9 cellular contexts compared by ENCODE assay signal in genomic region chr14:73591690-73592448, GRCh38. TPM values are rescaled to one million over a fixed set of nuclear protein-coding genes. Genes with fewer than 3 reads are reported as not detected.
A peak's percentile ranks its signal among the peaks of the same experiment; 100 is the strongest.
DNase-seq lines count a peak whose midpoint lies in the region; ATAC-seq and TF ChIP-seq lines count a peak whose summit lies in the region.
"Had no signal": no experiment of that assay in that cellular context is flagged by ENCODE, and none has a peak within 500 bp of the region (broad histone marks: within the 10 kb centered on the region; RNA-seq: fewer than 3 reads in every experiment).

A gene with protein sequence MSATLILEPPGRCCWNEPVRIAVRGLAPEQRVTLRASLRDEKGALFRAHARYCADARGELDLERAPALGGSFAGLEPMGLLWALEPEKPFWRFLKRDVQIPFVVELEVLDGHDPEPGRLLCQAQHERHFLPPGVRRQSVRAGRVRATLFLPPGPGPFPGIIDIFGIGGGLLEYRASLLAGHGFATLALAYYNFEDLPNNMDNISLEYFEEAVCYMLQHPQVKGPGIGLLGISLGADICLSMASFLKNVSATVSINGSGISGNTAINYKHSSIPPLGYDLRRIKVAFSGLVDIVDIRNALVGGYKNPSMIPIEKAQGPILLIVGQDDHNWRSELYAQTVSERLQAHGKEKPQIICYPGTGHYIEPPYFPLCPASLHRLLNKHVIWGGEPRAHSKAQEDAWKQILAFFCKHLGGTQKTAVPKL (plus strand): TSS chr14:73591873. CDS start chr14:73591960, 87 bp downstream.

- no peaks in the 10 kb centered on the region for H3K36me3 ChIP-seq in Caco-2 (ENCODE audit: control insufficient read depth, insufficient read depth, low read length)
- H3K36me3 ChIP-seq in PC-3 (ENCODE audit: low read depth, low read length) = no peaks in the 10 kb centered on the region
- H3K36me3 ChIP-seq in left ventricle myocardium inferior = no peaks in the 10 kb centered on the region
- no peaks in the 10 kb centered on the region for H3K36me3 ChIP-seq in rectal smooth muscle tissue (ENCODE audit: control insufficient read depth, insufficient read depth, low read length)

- ATAC-seq in GM21529 (IDR thresholded peaks at IDR 0.05; ENCODE audit: unreplicated experiment) (peak; percentile 55), PC-3 (peak; percentile 94)
- ATAC-seq: K562 had no signal

- DNase-seq in Caco-2 = peak; percentile 59 to 63
- peak; percentile 65 for DNase-seq in PC-3
- peak; percentile 42 for DNase-seq in activated naive CD4-positive, alpha-beta T cell treated with anti-CD3 and anti-CD28 coated beads for 36 hours
- peak; percentile 22 for DNase-seq in left ventricle myocardium inferior
- DNase-seq in pons (ENCODE audit: low spot score) = no peak
- DNase-seq in NCI-H2029 (lab: John Stamatoyannopoulos, UW) = no peak

- CTCF ChIA-PET in Caco-2 (lab: Charles Lee) = no interaction called here
- CTCF ChIA-PET in PC-3 (lab: Charles Lee) = interaction anchor here (0.6 kb wide), 1 partner anchor 1092 kb away, joined by 3 read pairs; no protein-coding TSS in a partner anchor
- CTCF ChIA-PET in activated naive CD4-positive, alpha-beta T cell treated with anti-CD3 and anti-CD28 coated beads for 36 hours (lab: Charles Lee) = interaction anchor here (1.0 to 1.1 kb wide), 3 partner anchors 21 to 41 kb away, joined by 3 to 4 read pairs (median 3); no protein-coding TSS in a partner anchor

- H3K4me1 Mint-ChIP-seq in Caco-2 (ENCODE audit: low read depth, unreplicated experiment) = no peaks in the 10 kb centered on the region
- peaks cover 7% of the 10 kb centered on the region for H3K4me1 Mint-ChIP-seq in activated naive CD4-positive, alpha-beta T cell treated with anti-CD3 and anti-CD28 coated beads for 36 hours (ENCODE audit: low read depth)

- peak within 1 kb of the TSS; percentile 55 for H3K4me3 ChIP-seq in Caco-2 (ENCODE audit: low read depth, low read length)
- peak within 1 kb of the TSS; percentile 72 for H3K4me3 ChIP-seq in PC-3 (ENCODE audit: low read length)
- H3K4me3 ChIP-seq in left ventricle myocardium inferior = peak within 1 kb of the TSS; percentile 77
- H3K4me3 ChIP-seq in rectal smooth muscle tissue (ENCODE audit: low read length) = peak within 1 kb of the TSS; percentile 78
- H3K4me3 ChIP-seq: K562 had no signal

- no peaks in the 10 kb centered on the region for H4K20me1 ChIP-seq in PC-3 (ENCODE audit: low read length)

- H3K9me3 Mint-ChIP-seq in Caco-2 (ENCODE audit: unreplicated experiment) = no peaks in the 10 kb centered on the region
- H3K9me3 Mint-ChIP-seq in activated naive CD4-positive, alpha-beta T cell treated with anti-CD3 and anti-CD28 coated beads for 36 hours = no peaks in the 10 kb centered on the region

- peak within 1 kb of the TSS; percentile 28 for H3K9ac ChIP-seq in PC-3 (ENCODE audit: low read length)
- no peak within 1 kb of the TSS for H3K9ac ChIP-seq in rectal smooth muscle tissue (ENCODE audit: low read length)

- peak within 1 kb of the TSS; percentile 87 for H3K4me2 ChIP-seq in PC-3 (ENCODE audit: low read length)

- peak in 1 of 2 experiments; percentile 25 for TF ChIP-seq CTCF in Caco-2 (IDR thresholded peaks at IDR 0.05; ENCODE audit: insufficient read depth in 1 of 2, low read depth in 1 of 2, low read length in 1 of 2, severe bottlenecking in 1 of 2, unreplicated experiment in 1 of 2)
- TF ChIP-seq CTCF in PC-3 (conservative IDR thresholded peaks at IDR 0.05; ENCODE audit: low read depth, low read length) = 0 out of 2 replicates have a peak, but pooled peaks have one; percentile 10
- peak; percentile 28 for TF ChIP-seq CTCF in left ventricle myocardium inferior (IDR thresholded peaks at IDR 0.05; ENCODE audit: borderline replicate concordance)

- peak within 1 kb of the TSS; percentile 92 for H2AFZ ChIP-seq in PC-3 (ENCODE audit: low read length)

- no peaks in the 10 kb centered on the region for H3K9me2 ChIP-seq in PC-3 (replicated peaks; ENCODE audit: low read length)

- no peak within 1 kb of the TSS for H3K27ac ChIP-seq in PC-3 (ENCODE audit: low read length)
- peak within 1 kb of the TSS; percentile 33 for H3K27ac ChIP-seq in left ventricle myocardium inferior (replicated peaks)
- no peak within 1 kb of the TSS for H3K27ac ChIP-seq in rectal smooth muscle tissue (ENCODE audit: low read depth, low read length)

- peak within 1 kb of the TSS; percentile 35 for H3K27ac Mint-ChIP-seq in Caco-2 (ENCODE audit: unreplicated experiment)
- no peak within 1 kb of the TSS for H3K27ac Mint-ChIP-seq in activated naive CD4-positive, alpha-beta T cell treated with anti-CD3 and anti-CD28 coated beads for 36 hours

- intact Hi-C loops in Caco-2 (cut with micrococcal nuclease; ENCODE audit: unreplicated experiment) = loop anchor here (2.0 kb wide), 1 partner anchor 41 kb away; no protein-coding TSS in a partner anchor
- intact Hi-C loops in PC-3 (cut with micrococcal nuclease) = no loop called here
- intact Hi-C loops in activated naive CD4-positive, alpha-beta T cell treated with anti-CD3 and anti-CD28 coated beads for 36 hours (cut with micrococcal nuclease) = no loop called here
- intact Hi-C loops in left ventricle myocardium inferior (cut with micrococcal nuclease) = no loop called here

- no peaks in the 10 kb centered on the region for H3K27me3 Mint-ChIP-seq in Caco-2 (ENCODE audit: insufficient read depth, unreplicated experiment)
- H3K27me3 Mint-ChIP-seq in activated naive CD4-positive, alpha-beta T cell treated with anti-CD3 and anti-CD28 coated beads for 36 hours (ENCODE audit: low read depth) = no peaks in the 10 kb centered on the region

- POLR2A ChIA-PET in Caco-2 (lab: Charles Lee) = no interaction called here
- POLR2A ChIA-PET in PC-3 (lab: Charles Lee; ENCODE audit: unreplicated experiment) = interaction anchor here (0.6 kb wide), 2 partner anchors 41 to 122 kb away, joined by 4 to 7 read pairs; no protein-coding TSS in a partner anchor

- peak within 1 kb of the TSS; percentile 70 for H3K4me3 Mint-ChIP-seq in Caco-2 (ENCODE audit: unreplicated experiment)
- H3K4me3 Mint-ChIP-seq in activated naive CD4-positive, alpha-beta T cell treated with anti-CD3 and anti-CD28 coated beads for 36 hours = peak within 1 kb of the TSS; percentile 68

- no TSS peak for BruUV-seq in Caco-2 (replicated peaks; lab: Mats Ljungman, UMichigan)
- BruUV-seq in PC-3 (replicated peaks; lab: Mats Ljungman, UMichigan) = TSS peak; percentile 66

- no peaks in the 10 kb centered on the region for H3F3A ChIP-seq in PC-3 (ENCODE audit: low read length, unreplicated experiment)

- H3K27me3 ChIP-seq in Caco-2 (replicated peaks; ENCODE audit: control insufficient read depth, insufficient read depth, low read length) (no peaks in the 10 kb centered on the region), PC-3 (ENCODE audit: low read length) (no peaks in the 10 kb centered on the region), left ventricle myocardium inferior (ENCODE audit: low read depth) (no peaks in the 10 kb centered on the region), rectal smooth muscle tissue (ENCODE audit: control insufficient read depth, insufficient read depth, low read length) (no peaks in the 10 kb centered on the region)

- no peaks in the 10 kb centered on the region for H3K9me3 ChIP-seq in Caco-2
- no peaks in the 10 kb centered on the region for H3K9me3 ChIP-seq in PC-3 (ENCODE audit: low read length)
- H3K9me3 ChIP-seq in left ventricle myocardium inferior (replicated peaks) = no peaks in the 10 kb centered on the region

- H3K36me3 Mint-ChIP-seq in Caco-2 (ENCODE audit: insufficient read depth, unreplicated experiment) = peaks cover 4% of the 10 kb centered on the region
- no peaks in the 10 kb centered on the region for H3K36me3 Mint-ChIP-seq in activated naive CD4-positive, alpha-beta T cell treated with anti-CD3 and anti-CD28 coated beads for 36 hours (ENCODE audit: low read depth)

- H3K4me1 ChIP-seq in Caco-2 (no peaks in the 10 kb centered on the region), PC-3 (ENCODE audit: insufficient read depth, low read length) (no peaks in the 10 kb centered on the region; the same call in 1 of the 2 replicates), left ventricle myocardium inferior (peaks cover 12% of the 10 kb centered on the region), rectal smooth muscle tissue (ENCODE audit: control insufficient read depth, insufficient read depth, low read length) (no peaks in the 10 kb centered on the region)

- no peaks in the 10 kb centered on the region for H3K79me2 ChIP-seq in PC-3 (ENCODE audit: low read length)

RNA-seq across cellular contexts. Expression of the gene that starts here (rescaled TPM):
- 2.7 and 3.2 TPM in 2 replicates for total RNA-seq in Caco-2 (2022)
- total RNA-seq in PC-3 (2014; rRNA removed) = 3.9 and 5.1 TPM in 2 replicates
- total RNA-seq in activated naive CD4-positive, alpha-beta T cell treated with anti-CD3 and anti-CD28 coated beads for 36 hours = 1 to 10 TPM; 1.4 to 1.7 TPM
- 0.77 TPM for total RNA-seq in left ventricle myocardium inferior
- total RNA-seq: K562 had no signal

Comparison
In these comparisons a context has a peak if more than half of its experiments do, and no peak if none do; other contexts are left out.
1. Peak in DNase-seq, H3K4me3 ChIP-seq and H3K27ac ChIP-seq in left ventricle myocardium inferior; RNA of the gene not detected or under 1 TPM.
2. DNase-seq: peak in Caco-2 (2 of 2), PC-3 (single experiment) and activated naive CD4-positive, alpha-beta T cell treated with anti-CD3 and anti-CD28 coated beads for 36 hours (single experiment); none in pons (single experiment) and NCI-H2029 (single experiment).
3. Peak in every context shown above with its lines, with median percentiles within 50 percentile points of each other: H3K4me3 ChIP-seq.